ENCODE assay signal across 26 cellular contexts in genomic region chrX:132413459-132413858, GRCh38.
DNase-seq lines count a peak whose midpoint lies in the region; ATAC-seq, FAIRE-seq and TF ChIP-seq lines count a peak whose summit lies in the region.
"Had no signal": no experiment of that assay in that cellular context is flagged by ENCODE, and none has a peak within 500 bp of the region (broad histone marks: within the 10 kb centered on the region; RNA-seq: fewer than 3 reads in every experiment).

No MANE protein-coding gene starts in this region.

- H3K36me3 ChIP-seq in K562 (ENCODE audit: control insufficient read depth, insufficient read depth, low read length) (no peaks in the 10 kb centered on the region), testis (ENCODE audit: low read depth, missing control alignments) (no peaks in the 10 kb centered on the region)
- H3K36me3 ChIP-seq: adrenal gland, breast epithelium, colonic mucosa, thoracic aorta had no signal

- H3K4me3 Mint-ChIP-seq in activated naive CD4-positive, alpha-beta T cell treated with anti-CD3 and anti-CD28 coated beads, Interleukin-2, amount 50 U/mL, for 24 hours = no peak overlapping the region
- no peak overlapping the region for H3K4me3 Mint-ChIP-seq in activated naive CD4-positive, alpha-beta T cell treated with anti-CD3 and anti-CD28 coated beads for 36 hours
- H3K4me3 Mint-ChIP-seq: natural killer cell treated with Interleukin-12 subunit alpha and Interleukin-12 subunit beta and Interleukin-15 and Interleukin-18, amount 100 ng/mL, for 72 hours; stimulated activated effector memory CD8-positive, alpha-beta T cell treated with anti-CD3 and anti-CD28 coated beads, Interleukin-12 subunit alpha, Interleukin-12 subunit beta, amount 100 ng/mL, for 72 hours; T-helper 17 cell had no signal

- in situ Hi-C loops in K562 (cut with MboI) = no loop called here

- peak; percentile 67 for FAIRE-seq in K562 (lab: Jason Lieb, UNC)
- FAIRE-seq: A549 had no signal

- intact Hi-C loops in activated naive CD4-positive, alpha-beta T cell treated with anti-CD3 and anti-CD28 coated beads for 36 hours (cut with micrococcal nuclease) = no loop called here
- intact Hi-C loops in K562 (cut with micrococcal nuclease) (no loop called here), testis (cut with DNase I; ENCODE audit: low total_unique reads) (no loop called here)

- H3K9me1 ChIP-seq in K562 (ENCODE audit: control insufficient read depth, insufficient read depth, low read length) = no peaks in the 10 kb centered on the region

- no peaks in the 10 kb centered on the region for H4K20me1 ChIP-seq in K562 (replicated peaks; ENCODE audit: control insufficient read depth, insufficient read depth, low read length)

- H3K4me1 ChIP-seq in K562 (replicated peaks in 1 of 2; ENCODE audit: control insufficient read depth in 2 of 2, insufficient read depth in 2 of 2, low read length in 2 of 2) (no peaks in the 10 kb centered on the region), testis (no peaks in the 10 kb centered on the region)
- H3K4me1 ChIP-seq: A549, adrenal gland, breast epithelium, colonic mucosa, parathyroid adenoma had no signal

- BruUV-seq in K562 (replicated peaks; lab: Mats Ljungman, UMichigan) = no TSS peak

- TF ChIP-seq POLR2A in K562 (conservative IDR thresholded peaks at IDR 0.05) (no peak), testis (IDR thresholded peaks at IDR 0.05) (no peak)

- H3K4me2 ChIP-seq in K562 (ENCODE audit: insufficient read depth, low read length) = no peak overlapping the region
- H3K4me2 ChIP-seq: A549 had no signal

- DNase-seq in activated naive CD4-positive, alpha-beta T cell treated with anti-CD3 and anti-CD28 coated beads for 36 hours = no peak
- DNase-seq in K562 (ENCODE audit: extremely low read depth in 1 of 4, low spot score in 3 of 4) (peak; percentile 8 to 39 (median 23)), iPS-NIHi11 (ENCODE audit: low spot score) (peak; percentile 49), testis (peak; percentile 78)
- no peak for DNase-seq in stimulated activated CD4-positive, alpha-beta T cell treated with anti-CD3 and anti-CD28 coated beads, Interleukin-2, amount 100 ng/mL, for 24 hours
- DNase-seq: activated CD4-positive, alpha-beta T cell treated with anti-CD3 and anti-CD28 coated beads, Interleukin-2, amount 50 U/mL, for 1 hour; activated CD8-positive, alpha-beta memory T cell treated with anti-CD3 and anti-CD28 coated beads, Interleukin-2, amount 50 U/mL, for 4 hours; activated effector memory CD4-positive, alpha-beta T cell treated with Interleukin-2 at 50 U/mL for 16 hours; adrenal gland; colonic mucosa; GDM1; GM23248; left colon; midbrain; NCI-H1436 treated with DMSO at 0.1 percent for 48 hours; NCI-H345; T-helper 17 cell had no signal

- POLR2A ChIA-PET in K562 (lab: Yijun Ruan, JAX) = interaction anchor here (0.5 kb wide), 1 partner anchor 158 kb away, joined by 3 read pairs; no protein-coding TSS in a partner anchor

- ATAC-seq in K562 (peak; percentile 93), GM19463 (IDR thresholded peaks at IDR 0.05; ENCODE audit: unreplicated experiment) (no peak), HG03045 (IDR thresholded peaks at IDR 0.05; ENCODE audit: unreplicated experiment) (no peak)
- ATAC-seq: A549; left colon; natural killer cell treated with Interleukin-12 subunit alpha and Interleukin-12 subunit beta and Interleukin-15 and Interleukin-18, amount 100 ng/mL, for 72 hours; stimulated activated effector memory CD8-positive, alpha-beta T cell treated with anti-CD3 and anti-CD28 coated beads, Interleukin-12 subunit alpha, Interleukin-12 subunit beta, amount 100 ng/mL, for 72 hours; T-helper 17 cell had no signal

- H3K27me3 ChIP-seq in K562 (ENCODE audit: control insufficient read depth in 2 of 2, insufficient read depth in 2 of 2, low read length in 2 of 2) (no peaks in the 10 kb centered on the region), testis (no peaks in the 10 kb centered on the region)
- H3K27me3 ChIP-seq: colonic mucosa had no signal

- 0% methylated on average over 6 of the region's 7 CpGs for WGBS in K562 (ENCODE audit: insufficient coverage, low coverage, missing lambda C conversion rate)
- WGBS in testis, 2 donors = 62 to 79% methylated on average over 3 to 7 of the region's 7 CpGs

- H3K4me1 Mint-ChIP-seq in activated naive CD4-positive, alpha-beta T cell treated with anti-CD3 and anti-CD28 coated beads, Interleukin-2, amount 50 U/mL, for 24 hours = peaks cover 10% of the 10 kb centered on the region
- peaks cover 11% of the 10 kb centered on the region for H3K4me1 Mint-ChIP-seq in activated naive CD4-positive, alpha-beta T cell treated with anti-CD3 and anti-CD28 coated beads for 36 hours (ENCODE audit: low read depth)

- no peak overlapping the region for H3K9ac ChIP-seq in K562 (ENCODE audit: insufficient read depth in 1 of 2, low read depth in 2 of 2, low read length in 2 of 2)
- H3K9ac ChIP-seq: GM23248, parathyroid adenoma had no signal

- no peaks in the 10 kb centered on the region for H3K79me2 ChIP-seq in K562 (ENCODE audit: control insufficient read depth, insufficient read depth, low read length)
- H3K79me2 ChIP-seq: parathyroid adenoma had no signal

- no peak for TF ChIP-seq EP300 in K562 (IDR thresholded peaks at IDR 0.05; ENCODE audit: low read length)

- no peak for TF ChIP-seq RAD21 in K562 (CRISPR knock-in tag; conservative IDR thresholded peaks at IDR 0.05 in 1 of 2, IDR thresholded peaks at IDR 0.05 in 1 of 2)

- H3K9me3 ChIP-seq in K562 (replicated peaks; ENCODE audit: control insufficient read depth, insufficient read depth, low read depth, low read length) = no peaks in the 10 kb centered on the region
- H3K9me3 ChIP-seq in testis = no peaks in the 10 kb centered on the region
- H3K9me3 ChIP-seq: A549, adrenal gland, breast epithelium, colonic mucosa, thoracic aorta had no signal

- H2AFZ ChIP-seq in K562 (ENCODE audit: low read depth, low read length) = no peak overlapping the region
- H2AFZ ChIP-seq: GM23248, parathyroid adenoma had no signal

- TF ChIP-seq CTCF in K562 (IDR thresholded peaks at IDR 0.05 in 2 of 3, conservative IDR thresholded peaks at IDR 0.05 in 1 of 3; ENCODE audit: insufficient read depth in 2 of 3, low read depth in 1 of 3, low read length in 3 of 3) = peak; percentile 48 to 92 (median 58); a peak in 5 of 6 replicates
- no peak for TF ChIP-seq CTCF in testis (IDR thresholded peaks at IDR 0.05)

- H3K27ac Mint-ChIP-seq in activated naive CD4-positive, alpha-beta T cell treated with anti-CD3 and anti-CD28 coated beads, Interleukin-2, amount 50 U/mL, for 24 hours = peak overlapping the region; percentile 59
- no peak overlapping the region for H3K27ac Mint-ChIP-seq in activated naive CD4-positive, alpha-beta T cell treated with anti-CD3 and anti-CD28 coated beads for 36 hours
- H3K27ac Mint-ChIP-seq: natural killer cell treated with Interleukin-12 subunit alpha and Interleukin-12 subunit beta and Interleukin-15 and Interleukin-18, amount 100 ng/mL, for 72 hours; stimulated activated effector memory CD8-positive, alpha-beta T cell treated with anti-CD3 and anti-CD28 coated beads, Interleukin-12 subunit alpha, Interleukin-12 subunit beta, amount 100 ng/mL, for 72 hours; T-helper 17 cell had no signal

- CTCF ChIA-PET in activated naive CD4-positive, alpha-beta T cell treated with anti-CD3 and anti-CD28 coated beads for 36 hours (lab: Charles Lee) = interaction anchor here (1.3 kb wide), 1 partner anchor 20 kb away, joined by 5 read pairs; no protein-coding TSS in a partner anchor
- CTCF ChIA-PET in K562 (lab: Yijun Ruan, JAX; ENCODE audit: low intra/inter-chr PET ratio) = no interaction called here

- no peaks in the 10 kb centered on the region for H3K36me3 Mint-ChIP-seq in activated naive CD4-positive, alpha-beta T cell treated with anti-CD3 and anti-CD28 coated beads, Interleukin-2, amount 50 U/mL, for 24 hours
- H3K36me3 Mint-ChIP-seq in activated naive CD4-positive, alpha-beta T cell treated with anti-CD3 and anti-CD28 coated beads for 36 hours (ENCODE audit: low read depth) = no peaks in the 10 kb centered on the region
- H3K36me3 Mint-ChIP-seq: natural killer cell treated with Interleukin-12 subunit alpha and Interleukin-12 subunit beta and Interleukin-15 and Interleukin-18, amount 100 ng/mL, for 72 hours; stimulated activated effector memory CD8-positive, alpha-beta T cell treated with anti-CD3 and anti-CD28 coated beads, Interleukin-12 subunit alpha, Interleukin-12 subunit beta, amount 100 ng/mL, for 72 hours had no signal

- H3K27ac ChIP-seq in K562 (ENCODE audit: extremely low read depth, low read depth, low read length) (no peak overlapping the region), testis (no peak overlapping the region)
- H3K27ac ChIP-seq: A549, adrenal gland, breast epithelium, colonic mucosa, GM23248, parathyroid adenoma, thoracic aorta had no signal

- no peak overlapping the region for H3K4me3 ChIP-seq in K562
- H3K4me3 ChIP-seq in testis = peak overlapping the region; percentile 6 to 55
- H3K4me3 ChIP-seq: A549, adrenal gland, breast epithelium, colonic mucosa, GM23248, thoracic aorta had no signal

- H3K27me3 Mint-ChIP-seq in activated naive CD4-positive, alpha-beta T cell treated with anti-CD3 and anti-CD28 coated beads, Interleukin-2, amount 50 U/mL, for 24 hours = no peaks in the 10 kb centered on the region
- H3K27me3 Mint-ChIP-seq in activated naive CD4-positive, alpha-beta T cell treated with anti-CD3 and anti-CD28 coated beads for 36 hours (ENCODE audit: low read depth) = no peaks in the 10 kb centered on the region
- H3K27me3 Mint-ChIP-seq: T-helper 17 cell had no signal

- no peaks in the 10 kb centered on the region for H3K9me3 Mint-ChIP-seq in activated naive CD4-positive, alpha-beta T cell treated with anti-CD3 and anti-CD28 coated beads, Interleukin-2, amount 50 U/mL, for 24 hours
- H3K9me3 Mint-ChIP-seq in activated naive CD4-positive, alpha-beta T cell treated with anti-CD3 and anti-CD28 coated beads for 36 hours = no peaks in the 10 kb centered on the region
- H3K9me3 Mint-ChIP-seq: natural killer cell treated with Interleukin-12 subunit alpha and Interleukin-12 subunit beta and Interleukin-15 and Interleukin-18, amount 100 ng/mL, for 72 hours; stimulated activated effector memory CD8-positive, alpha-beta T cell treated with anti-CD3 and anti-CD28 coated beads, Interleukin-12 subunit alpha, Interleukin-12 subunit beta, amount 100 ng/mL, for 72 hours had no signal

TF ChIP-seq in K562, 482 proteins besides CTCF, POLR2A, EP300 and RAD21:
- TF ChIP-seq NR2C1 (IDR thresholded peaks at IDR 0.05) (no peak), NR2C1 (tag; IDR thresholded peaks at IDR 0.05) (no peak), CEBPB (tag; IDR thresholded peaks at IDR 0.05) (peak; percentile 71), EGR1 (conservative IDR thresholded peaks at IDR 0.05) (no peak), ELF2 (CRISPR knock-in tag; IDR thresholded peaks at IDR 0.05) (no peak), CEBPG (CRISPR knock-in tag; IDR thresholded peaks at IDR 0.05) (no peak), CEBPG (tag; conservative IDR thresholded peaks at IDR 0.05 in 1 of 2, IDR thresholded peaks at IDR 0.05 in 1 of 2) (0 out of 4 replicates have a peak, but pooled peaks of 1 of the 2 experiments have one; percentile 20)

Comparison
In these comparisons a context has a peak if more than half of its experiments do, and no peak if none do; other contexts are left out.
1. DNase-seq: peak in K562 (4 of 4), iPS-NIHi11 (single experiment) and testis (single experiment); none in activated naive CD4-positive, alpha-beta T cell treated with anti-CD3 and anti-CD28 coated beads for 36 hours (single experiment) and stimulated activated CD4-positive, alpha-beta T cell treated with anti-CD3 and anti-CD28 coated beads, Interleukin-2, amount 100 ng/mL, for 24 hours (0 of 2).
2. CTCF ChIP-seq: peak in K562 (3 of 3); none in testis (0 of 3).